13 cellular contexts compared by ENCODE assay signal in the genomic region with DNA sequence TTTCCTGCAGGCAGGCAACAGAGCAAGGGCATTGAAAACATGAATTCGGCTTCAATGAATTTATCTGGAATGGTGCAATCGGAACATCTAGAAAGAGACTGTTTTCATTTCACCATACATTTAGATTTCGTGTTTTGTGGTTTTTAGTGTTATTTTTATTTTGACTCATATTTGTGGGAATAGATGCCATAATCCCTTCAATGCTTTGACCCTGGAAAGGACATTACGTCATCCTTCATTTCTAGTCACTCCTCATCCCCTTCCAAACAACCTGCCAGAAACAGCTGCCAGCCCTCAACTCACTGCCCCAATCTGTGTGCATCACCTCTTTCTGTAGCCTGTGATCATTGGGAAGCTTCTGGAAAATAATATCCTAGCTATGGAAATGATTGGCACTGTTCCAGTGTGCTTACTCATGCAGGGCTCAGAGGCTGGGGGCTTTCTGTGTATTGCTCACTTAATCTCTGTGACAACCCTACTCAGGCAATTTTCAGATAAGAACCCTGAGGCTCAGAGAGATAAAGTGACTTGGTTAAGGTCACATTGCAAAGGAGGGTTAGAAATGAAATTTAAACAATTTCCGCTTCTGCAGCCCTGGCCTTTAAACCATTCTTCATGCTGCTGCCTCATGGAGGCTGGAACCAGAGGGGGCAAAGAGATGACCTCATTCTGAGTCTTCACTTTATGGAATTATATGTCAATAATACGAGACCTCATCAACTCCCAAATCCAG. TPM values are rescaled to one million over a fixed set of nuclear protein-coding genes. Genes with fewer than 3 reads are reported as not detected.
DNase-seq lines count a peak whose midpoint lies in the region; ATAC-seq, FAIRE-seq and TF ChIP-seq lines count a peak whose summit lies in the region.
"Had no signal": no experiment of that assay in that cellular context is flagged by ENCODE, and none has a peak within 500 bp of the region (broad histone marks: within the 10 kb centered on the region; RNA-seq: fewer than 3 reads in every experiment).

No MANE protein-coding gene starts in this region.

- TF ChIP-seq POLR2A in HepG2 (IDR thresholded peaks at IDR 0.05; ENCODE audit: insufficient read depth in 1 of 2, low read depth in 2 of 2, low read length in 2 of 2): no peak
- TF ChIP-seq POLR2A in GM12892 (IDR thresholded peaks at IDR 0.05; ENCODE audit: low read depth, low read length): no peak

- peaks cover 2 to 33% of the 10 kb centered on the region in 2 experiments; a peak in 3 of 5 replicates for H3K27me3 ChIP-seq in HepG2 (ENCODE audit: control insufficient read depth in 1 of 2, insufficient read depth in 2 of 2, low read length in 2 of 2)

- intact Hi-C loops in HepG2 (cut with micrococcal nuclease; ENCODE audit: unreplicated experiment): no loop called here

- TF ChIP-seq EP300 in HepG2 (IDR thresholded peaks at IDR 0.05; ENCODE audit: low read depth in 2 of 2, low read length in 2 of 2) (no peak), HepG2 (CRISPR knock-in tag; IDR thresholded peaks at IDR 0.05; ENCODE audit: borderline replicate concordance) (no peak)

- H3K79me2 ChIP-seq in HepG2 (ENCODE audit: insufficient read depth, low read length): no peaks in the 10 kb centered on the region

- no peak for ATAC-seq in HepG2
- ATAC-seq: Right ventricle myocardium inferior had no signal

- no peaks in the 10 kb centered on the region for H3K36me3 ChIP-seq in HepG2 (replicated peaks in 1 of 2; ENCODE audit: control insufficient read depth in 1 of 2, insufficient read depth in 2 of 2, low read length in 2 of 2)

- no peak overlapping the region for H3K27ac ChIP-seq in HepG2 (ENCODE audit: extremely low read length, insufficient read depth, low read length)

- no TSS peak for BruUV-seq in HepG2 (replicated peaks; lab: Mats Ljungman, UMichigan)

- in situ Hi-C loops in astrocyte of the spinal cord (cut with HindIII; ENCODE audit: low sequenced_read_pairs) (no loop called here), HepG2 (cut with HindIII; ENCODE audit: extremely low pct_ligation_motif_present, low pct_unique_long_range_greater_than_20kb) (loop anchor here (5.0 kb wide), 1 partner anchor 49 kb away; no protein-coding TSS in a partner anchor), ACHN (cut with HindIII; ENCODE audit: low pct_ligation_motif_present, low pct_unique_long_range_greater_than_20kb, low sequenced_read_pairs) (no loop called here)

- DNase-seq in EH (ENCODE audit: low read depth) (peak; percentile 87), NCI-H2171 treated with DMSO at 0.1 percent for 48 hours (lab: John Stamatoyannopoulos, UW) (peak; percentile 54), astrocyte of the spinal cord (ENCODE audit: low read depth, low spot score) (peak; percentile 92), HepG2 (ENCODE audit: low spot score) (no peak), GM12892 (ENCODE audit: insufficient read length) (no peak), ACHN (no peak), superior temporal gyrus (ENCODE audit: extremely low spot score) (no peak), occipital lobe (lab: John Stamatoyannopoulos, UW) (no peak)
- DNase-seq: activated CD4-positive, alpha-beta T cell treated with anti-CD3 and anti-CD28 coated beads, Interleukin-2, amount 10 ng/mL, durations not matched to agents 24 days and 14 days; foreskin melanocyte; GOT3; stimulated activated naive CD4-positive, alpha-beta T cell had no signal

- no peaks in the 10 kb centered on the region for H4K20me1 ChIP-seq in HepG2 (ENCODE audit: insufficient read depth, low read length)

- no peak for FAIRE-seq in HepG2 (lab: Jason Lieb, UNC)
- FAIRE-seq in GM12892 (lab: Jason Lieb, UNC): no peak

- no peak overlapping the region for H3K9ac ChIP-seq in HepG2 (ENCODE audit: insufficient read depth, low read depth, low read length)

- H2AFZ ChIP-seq in HepG2 (ENCODE audit: low read length): no peak overlapping the region

- no peak for TF ChIP-seq RAD21 in HepG2 (CRISPR knock-in tag; IDR thresholded peaks at IDR 0.05)

- CTCF ChIA-PET in HepG2 (lab: Yijun Ruan, JAX; ENCODE audit: low intra/inter-chr PET ratio, low total read pairs): no interaction called here

- POLR2A ChIA-PET in HepG2 (lab: Yijun Ruan, JAX): no interaction called here

- no peak overlapping the region for H3K4me2 ChIP-seq in HepG2 (ENCODE audit: low read depth, low read length)

- TF ChIP-seq CTCF in astrocyte of the spinal cord (IDR thresholded peaks at IDR 0.05; ENCODE audit: low read depth, low read length) (no peak), HepG2 (CRISPR knock-in tag; IDR thresholded peaks at IDR 0.05) (no peak)

- no peak overlapping the region for H3K4me3 ChIP-seq in astrocyte of the spinal cord (ENCODE audit: low read depth, low read length)
- H3K4me3 ChIP-seq in HepG2 (replicated peaks in 1 of 3; ENCODE audit: insufficient read depth in 1 of 3, low read depth in 2 of 3, low read length in 3 of 3): no peak overlapping the region

- H3K4me1 ChIP-seq in HepG2 (ENCODE audit: insufficient read depth, low read length): no peaks in the 10 kb centered on the region

- no peaks in the 10 kb centered on the region for H3K9me3 ChIP-seq in HepG2 (ENCODE audit: low read length)

- WGBS in HepG2 (ENCODE audit: low lambda C conversion rate): 37% methylated on average over 6 of the region's 6 CpGs

TF ChIP-seq in HepG2, 621 proteins besides CTCF, POLR2A, EP300 and RAD21:
- TF ChIP-seq ZC3H13 (CRISPR knock-in tag; IDR thresholded peaks at IDR 0.05) (no peak), CREB1 (IDR thresholded peaks at IDR 0.05) (0 out of 2 replicates have a peak, but pooled peaks have one; percentile 15), CREB1 (CRISPR knock-in tag; IDR thresholded peaks at IDR 0.05) (no peak), ATF7 (IDR thresholded peaks at IDR 0.05) (peak; percentile 96), ATF7 (CRISPR knock-in tag; IDR thresholded peaks at IDR 0.05) (no peak)

RNA-seq across cellular contexts. Expression of gene KSR1, which starts 9.5 kb away (rescaled TPM):
- 8.0 and 10.1 TPM in 2 replicates for total RNA-seq in HepG2 (2016; rRNA removed; fragmentation: Illumina TruSeq; extraction: Trizol)
- total RNA-seq in HepG2 (2016; cell fraction: cytosol; rRNA removed; fragmentation: Illumina TruSeq; extraction: Trizol; ENCODE audit: low read depth): 3.3 and 3.6 TPM in 2 replicates
- total RNA-seq in HepG2 (2016; cell fraction: insoluble cytoplasmic fraction; rRNA removed; fragmentation: Illumina TruSeq; extraction: Trizol): 8.0 and 9.5 TPM in 2 replicates
- 5.3 and 6.0 TPM in 2 replicates for total RNA-seq in HepG2 (2016; cell fraction: membrane; rRNA removed; fragmentation: Illumina TruSeq; extraction: Trizol)
- 13.1 and 20.3 TPM in 2 replicates for total RNA-seq in HepG2 (2016; cell fraction: nucleus; rRNA removed; fragmentation: Illumina TruSeq; extraction: Trizol)
- 15.0 and 16.6 TPM in 2 replicates for polyA plus RNA-seq in HepG2 (2011; rRNA removed)
- 6.9 and 7.3 TPM in 2 replicates for polyA plus RNA-seq in HepG2 (2011; cell fraction: cytosol; rRNA removed)
- polyA plus RNA-seq in HepG2 (2011; cell fraction: nucleus; rRNA removed): 65.2 and 85.5 TPM in 2 replicates
- polyA plus RNA-seq in HepG2 (2012): 15.5 and 20.2 TPM in 2 replicates
- polyA plus RNA-seq in HepG2 (2016; cell fraction: cytosol; fragmentation: Illumina TruSeq; extraction: Trizol; ENCODE audit: low read depth): 0.62 and 0.76 TPM in 2 replicates
- 7.7 and 8.1 TPM in 2 replicates for polyA plus RNA-seq in HepG2 (2016; cell fraction: insoluble cytoplasmic fraction; fragmentation: Illumina TruSeq; extraction: Trizol; ENCODE audit: low read depth)
- 2.2 and 2.3 TPM in 2 replicates for polyA plus RNA-seq in HepG2 (2016; cell fraction: membrane; fragmentation: Illumina TruSeq; extraction: Trizol; ENCODE audit: low read depth)
- polyA plus RNA-seq in HepG2 (2016; cell fraction: nucleus; fragmentation: Illumina TruSeq; extraction: Trizol; ENCODE audit: insufficient read depth, low read depth): 38.3 and 43.6 TPM in 2 replicates
- polyA minus RNA-seq in HepG2 (2011; rRNA and poly(A)+ RNA removed; ENCODE audit: low replicate concordance): 15.9 and 24.1 TPM in 2 replicates
- 5.5 and 6.0 TPM in 2 replicates for polyA minus RNA-seq in HepG2 (2011; cell fraction: cytosol; rRNA and poly(A)+ RNA removed)
- 28.0 and 32.8 TPM in 2 replicates for polyA minus RNA-seq in HepG2 (2011; cell fraction: nucleus; rRNA and poly(A)+ RNA removed)
- 37.7 TPM for polyA plus RNA-seq in GM12892 (2012; ENCODE audit: missing spikeins)
- total RNA-seq in occipital lobe: 15.3 TPM

Comparison
In these comparisons a context has a peak if more than half of its experiments do, and no peak if none do; other contexts are left out.
1. DNase-seq: peak in EH (single experiment), NCI-H2171 treated with DMSO at 0.1 percent for 48 hours (single experiment) and astrocyte of the spinal cord (single experiment); none in HepG2 (single experiment), GM12892 (single experiment), ACHN (single experiment), superior temporal gyrus (single experiment) and occipital lobe (single experiment).